14 cellular contexts compared by ENCODE assay signal in the genomic region with DNA sequence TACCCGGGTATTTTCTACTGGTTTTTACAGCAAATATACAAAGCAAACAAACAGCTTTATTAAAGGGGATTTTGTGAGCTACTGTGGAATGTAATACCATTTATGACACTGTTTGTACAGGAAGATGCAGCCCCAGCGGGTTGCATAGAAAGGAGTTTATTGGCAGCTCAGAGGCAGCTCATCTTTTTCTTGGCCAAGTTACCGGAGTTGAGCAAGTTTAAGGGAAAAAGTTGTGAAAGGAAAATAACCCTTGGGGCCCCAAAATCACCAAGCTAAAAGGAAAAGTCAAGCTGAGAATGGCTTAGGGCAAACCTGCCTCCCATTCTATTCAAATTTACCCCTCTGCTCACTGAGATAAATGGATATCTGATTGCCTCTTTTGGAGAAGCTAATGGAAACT.
A peak's percentile ranks its signal among the peaks of the same experiment; 100 is the strongest.
DNase-seq lines count a peak whose midpoint lies in the region; ATAC-seq and TF ChIP-seq lines count a peak whose summit lies in the region.
"Had no signal": no experiment of that assay in that cellular context is flagged by ENCODE, and none has a peak within 500 bp of the region (broad histone marks: within the 10 kb centered on the region; RNA-seq: fewer than 3 reads in every experiment).

No MANE protein-coding gene starts in this region.

- TF ChIP-seq CTCF in HFFc6 (IDR thresholded peaks at IDR 0.05) (no peak), cardiac fibroblast (IDR thresholded peaks at IDR 0.05; ENCODE audit: low read depth, low read length) (no peak), right atrium auricular region (IDR thresholded peaks at IDR 0.05) (no peak)

- no peaks in the 10 kb centered on the region for H3K36me3 ChIP-seq in right atrium auricular region

- no peak overlapping the region for H3K27ac ChIP-seq in right atrium auricular region
- H3K27ac ChIP-seq: foreskin keratinocyte had no signal

- no peak overlapping the region for H3K4me3 Mint-ChIP-seq in HFFc6
- H3K4me3 Mint-ChIP-seq: stimulated activated naive CD8-positive, alpha-beta T cell treated with anti-CD3 and anti-CD28 coated beads, Interleukin-15, Interleukin-2, amounts not matched to agents 100 ng/mL and 50 ng/mL, for 24 hours had no signal

- ATAC-seq in GM18519 (IDR thresholded peaks at IDR 0.05; ENCODE audit: low FRiP score, unreplicated experiment) (no peak), GM19351 (IDR thresholded peaks at IDR 0.05; ENCODE audit: unreplicated experiment) (no peak)

- H3K9me3 Mint-ChIP-seq in HFFc6 = peaks cover 16% of the 10 kb centered on the region

- no peak overlapping the region for H3K27ac Mint-ChIP-seq in HFFc6
- H3K27ac Mint-ChIP-seq: stimulated activated naive CD8-positive, alpha-beta T cell treated with anti-CD3 and anti-CD28 coated beads, Interleukin-15, Interleukin-2, amounts not matched to agents 100 ng/mL and 50 ng/mL, for 24 hours had no signal

- DNase-seq in HFFc6 (peak; percentile 43), cardiac fibroblast (ENCODE audit: low read depth in 2 of 2) (peak; percentile 86 to 91), right atrium auricular region (ENCODE audit: low spot score) (peak; percentile 65), stromal cell of bone marrow (ENCODE audit: low read depth) (peak; percentile 91)
- no peak for DNase-seq in stimulated activated CD4-positive, alpha-beta T cell treated with anti-CD3 and anti-CD28 coated beads, Interleukin-12 subunit alpha, Interleukin-12 subunit beta, amount 100 ng/mL, for 4 hours
- DNase-seq: activated CD4-positive, alpha-beta T cell treated with anti-CD3 and anti-CD28 coated beads for 1 hour; central memory CD4-positive, alpha-beta T cell; KBM-7; NCI-H2029; SW 1271 had no signal

- H3K27me3 ChIP-seq in right atrium auricular region = no peaks in the 10 kb centered on the region
- H3K27me3 ChIP-seq: foreskin keratinocyte had no signal

- H3K4me1 Mint-ChIP-seq in HFFc6 (ENCODE audit: low read depth) = peaks cover 15% of the 10 kb centered on the region

- peaks cover 0 to 20% of the 10 kb centered on the region in 2 donors for H3K4me1 ChIP-seq in right atrium auricular region

- H3K9me3 ChIP-seq in right atrium auricular region = peaks cover 0 to 8% of the 10 kb centered on the region in 2 donors

- H3K27me3 Mint-ChIP-seq in HFFc6 (ENCODE audit: insufficient read depth) = peaks cover 2% of the 10 kb centered on the region; the same call in 1 of the 2 replicates
- H3K27me3 Mint-ChIP-seq: stimulated activated naive CD8-positive, alpha-beta T cell treated with anti-CD3 and anti-CD28 coated beads, Interleukin-15, Interleukin-2, amounts not matched to agents 100 ng/mL and 50 ng/mL, for 24 hours had no signal

- no peak overlapping the region for H3K4me3 ChIP-seq in cardiac fibroblast (replicated peaks in 1 of 2; ENCODE audit: low read depth in 2 of 2, low read length in 2 of 2)
- no peak overlapping the region for H3K4me3 ChIP-seq in right atrium auricular region

- H3K36me3 Mint-ChIP-seq in HFFc6 (ENCODE audit: low read depth) = peaks cover 30% of the 10 kb centered on the region
